33 cellular contexts compared by ENCODE assay signal in the genomic region with DNA sequence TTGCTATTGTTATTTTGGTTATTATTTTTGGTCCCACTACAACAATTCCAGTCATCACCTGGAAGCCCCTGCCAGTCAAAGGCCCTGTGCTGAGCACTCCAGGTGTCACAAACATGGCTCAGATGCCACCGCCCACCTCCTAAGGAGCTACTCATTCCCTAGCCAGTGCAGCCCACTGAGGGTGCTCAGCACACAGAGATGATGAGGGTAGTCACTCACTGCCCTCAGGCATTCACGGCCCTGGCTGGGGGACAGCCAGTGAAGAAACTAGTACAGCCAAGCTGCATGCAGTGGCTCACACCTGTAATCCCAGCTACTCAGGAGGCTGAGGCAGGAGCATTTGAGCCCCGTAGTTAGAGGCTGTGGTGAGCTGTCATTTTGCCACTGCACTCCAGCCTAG.
"Had no signal": no experiment of that assay in that cellular context is flagged by ENCODE, and none has a peak within 500 bp of the region (broad histone marks: within the 10 kb centered on the region; RNA-seq: fewer than 3 reads in every experiment).

No MANE protein-coding gene starts in this region.

- DNase-seq: activated B cell treated with CpG ODN at 0.5 μM for 24 hours; activated CD4-positive, alpha-beta memory T cell treated with anti-CD3 and anti-CD28 coated beads for 36 hours; activated CD4-positive, alpha-beta T cell treated with anti-CD3 and anti-CD28 coated beads for 48 hours; activated CD8-positive, alpha-beta memory T cell treated with anti-CD3 and anti-CD28 coated beads, Interleukin-2, amount 10 ng/mL, durations not matched to agents 7 days and 5 days; activated CD8-positive, alpha-beta memory T cell treated with anti-CD3 and anti-CD28 coated beads, Interleukin-2, amount 50 U/mL, for 4 hours; activated CD8-positive, alpha-beta T cell treated with anti-CD3 and anti-CD28 coated beads, Interleukin-2, amount 10 ng/mL, durations not matched to agents 7 days and 5 days; activated gamma-delta T cell; activated naive CD4-positive, alpha-beta T cell; activated naive CD4-positive, alpha-beta T cell treated with anti-CD3 and anti-CD28 coated beads, Interleukin-2, amount 10 ng/mL, durations not matched to agents 7 days and 5 days; activated naive CD8-positive, alpha-beta T cell treated with anti-CD3 and anti-CD28 coated beads, Interleukin-2, amount 10 ng/mL, durations not matched to agents 7 days and 5 days; activated T-cell treated with anti-CD3 and anti-CD28 coated beads, Interleukin-2, amount 50 U/mL, for 1 hour; activated T-cell treated with anti-CD3 and anti-CD28 coated beads, Interleukin-2, amount 50 U/mL, for 48 hours; amniotic stem cell; anterior cingulate cortex; brain microvascular endothelial cell; dorsolateral prefrontal cortex; effector memory CD4-positive, alpha-beta T cell; erythroblast; foreskin keratinocyte; gastrocnemius medialis; glutamatergic neuron; heart left ventricle; T1000; WERI-Rb-1 had no signal

- ATAC-seq: activated CD4-positive, CD25-positive, alpha-beta regulatory T cell treated with anti-CD3 and anti-CD28 coated beads, Interleukin-2, amount 50 U/mL, for 24 hours; activated CD8-positive, alpha-beta memory T cell treated with anti-CD3 and anti-CD28 coated beads, Interleukin-2, amount 10 ng/mL, durations not matched to agents 7 days and 5 days; activated CD8-positive, alpha-beta T cell treated with anti-CD3 and anti-CD28 coated beads, Interleukin-2, amount 10 ng/mL, durations not matched to agents 7 days and 5 days; activated naive CD4-positive, alpha-beta T cell treated with anti-CD3 and anti-CD28 coated beads, Interleukin-2, amount 50 U/mL, for 72 hours; foreskin keratinocyte; gastrocnemius medialis; heart left ventricle had no signal

- H3K27me3 Mint-ChIP-seq: activated B cell treated with CpG ODN at 0.5 μM for 24 hours; activated CD4-positive, alpha-beta memory T cell treated with anti-CD3 and anti-CD28 coated beads for 36 hours; activated CD8-positive, alpha-beta memory T cell treated with anti-CD3 and anti-CD28 coated beads, Interleukin-2, amount 10 ng/mL, durations not matched to agents 7 days and 5 days; activated naive CD4-positive, alpha-beta T cell treated with anti-CD3 and anti-CD28 coated beads, Interleukin-2, amount 10 ng/mL, durations not matched to agents 7 days and 5 days; activated naive CD8-positive, alpha-beta T cell treated with anti-CD3 and anti-CD28 coated beads, Interleukin-2, amount 10 ng/mL, durations not matched to agents 7 days and 5 days; central memory CD8-positive, alpha-beta T cell; dendritic cell treated with granulocyte-macrophage colony-stimulating factor and Interleukin-4, amounts not matched to agents 40 ng/mL and 50 ng/mL, for 4 days had no signal

- H3K4me1 Mint-ChIP-seq: activated B cell treated with CpG ODN at 0.5 μM for 24 hours; activated naive CD4-positive, alpha-beta T cell treated with anti-CD3 and anti-CD28 coated beads, Interleukin-2, amount 10 ng/mL, durations not matched to agents 7 days and 5 days; activated naive CD8-positive, alpha-beta T cell treated with anti-CD3 and anti-CD28 coated beads, Interleukin-2, amount 10 ng/mL, durations not matched to agents 7 days and 5 days; central memory CD8-positive, alpha-beta T cell had no signal

- H3K36me3 ChIP-seq: gastrocnemius medialis had no signal

- H3K27ac ChIP-seq: brain microvascular endothelial cell, coronary artery, dorsolateral prefrontal cortex, esophagus muscularis mucosa, foreskin keratinocyte, gastrocnemius medialis, heart left ventricle, WERI-Rb-1 had no signal

- H3K4me3 Mint-ChIP-seq: activated B cell treated with CpG ODN at 0.5 μM for 24 hours; activated CD4-positive, alpha-beta memory T cell treated with anti-CD3 and anti-CD28 coated beads for 36 hours; activated CD8-positive, alpha-beta memory T cell treated with anti-CD3 and anti-CD28 coated beads, Interleukin-2, amount 10 ng/mL, durations not matched to agents 7 days and 5 days; activated CD8-positive, alpha-beta T cell treated with anti-CD3 and anti-CD28 coated beads, Interleukin-2, amount 10 ng/mL, durations not matched to agents 7 days and 5 days; activated naive CD4-positive, alpha-beta T cell treated with anti-CD3 and anti-CD28 coated beads, Interleukin-2, amount 10 ng/mL, durations not matched to agents 7 days and 5 days; activated naive CD8-positive, alpha-beta T cell treated with anti-CD3 and anti-CD28 coated beads, Interleukin-2, amount 10 ng/mL, durations not matched to agents 7 days and 5 days; activated T-helper 1 cell treated with anti-CD3 and anti-CD28 coated beads, Interleukin-12 subunit alpha, Interleukin-12 subunit beta, Interleukin-2, Interleukin-4 antibody, amounts not matched to agents 30 ng/mL and 10 ng/mL and 1 ng/mL, durations not matched to agents 14 hours and 24 hours and 36 hours; central memory CD8-positive, alpha-beta T cell; dendritic cell treated with granulocyte-macrophage colony-stimulating factor and Interleukin-4, amounts not matched to agents 40 ng/mL and 50 ng/mL, for 4 days; T-helper 1 cell treated with Interleukin-12 subunit alpha and Interleukin-12 subunit beta and Interleukin-4 antibody, amounts not matched to agents 30 μg/mL and 1 μg/mL, for 36 hours; T-helper 2 cell treated with Interferon-gamma antibody and Interleukin-4, amounts not matched to agents 5 μg/mL and 100 μg/mL, for 36 hours had no signal

- H3K4me3 ChIP-seq: coronary artery, dorsolateral prefrontal cortex, esophagus muscularis mucosa, gastrocnemius medialis, heart left ventricle had no signal

- H3K27me3 ChIP-seq: brain microvascular endothelial cell, dorsolateral prefrontal cortex, esophagus muscularis mucosa, foreskin keratinocyte, gastrocnemius medialis, heart left ventricle had no signal

- H3K4me1 ChIP-seq: esophagus muscularis mucosa, foreskin keratinocyte, gastrocnemius medialis, heart left ventricle had no signal

- H3K27ac Mint-ChIP-seq: activated B cell treated with CpG ODN at 0.5 μM for 24 hours; activated CD4-positive, alpha-beta memory T cell treated with anti-CD3 and anti-CD28 coated beads for 36 hours; activated CD8-positive, alpha-beta memory T cell treated with anti-CD3 and anti-CD28 coated beads, Interleukin-2, amount 10 ng/mL, durations not matched to agents 7 days and 5 days; activated CD8-positive, alpha-beta T cell treated with anti-CD3 and anti-CD28 coated beads, Interleukin-2, amount 10 ng/mL, durations not matched to agents 7 days and 5 days; activated naive CD4-positive, alpha-beta T cell treated with anti-CD3 and anti-CD28 coated beads, Interleukin-2, amount 10 ng/mL, durations not matched to agents 7 days and 5 days; activated naive CD8-positive, alpha-beta T cell treated with anti-CD3 and anti-CD28 coated beads, Interleukin-2, amount 10 ng/mL, durations not matched to agents 7 days and 5 days; activated T-helper 1 cell treated with anti-CD3 and anti-CD28 coated beads, Interleukin-12 subunit alpha, Interleukin-12 subunit beta, Interleukin-2, Interleukin-4 antibody, amounts not matched to agents 30 ng/mL and 10 ng/mL and 1 ng/mL, durations not matched to agents 14 hours and 24 hours and 36 hours; dendritic cell treated with granulocyte-macrophage colony-stimulating factor and Interleukin-4, amounts not matched to agents 40 ng/mL and 50 ng/mL, for 4 days; T-helper 1 cell treated with Interleukin-12 subunit alpha and Interleukin-12 subunit beta and Interleukin-4 antibody, amounts not matched to agents 30 μg/mL and 1 μg/mL, for 36 hours; T-helper 2 cell treated with Interferon-gamma antibody and Interleukin-4, amounts not matched to agents 5 μg/mL and 100 μg/mL, for 36 hours had no signal

- H3K9me3 Mint-ChIP-seq: activated B cell treated with CpG ODN at 0.5 μM for 24 hours; central memory CD8-positive, alpha-beta T cell had no signal

- H3K9me3 ChIP-seq: esophagus muscularis mucosa, gastrocnemius medialis, heart left ventricle had no signal
